Comparison of ENCODE assay signal across 13 cellular contexts in the genomic region with DNA sequence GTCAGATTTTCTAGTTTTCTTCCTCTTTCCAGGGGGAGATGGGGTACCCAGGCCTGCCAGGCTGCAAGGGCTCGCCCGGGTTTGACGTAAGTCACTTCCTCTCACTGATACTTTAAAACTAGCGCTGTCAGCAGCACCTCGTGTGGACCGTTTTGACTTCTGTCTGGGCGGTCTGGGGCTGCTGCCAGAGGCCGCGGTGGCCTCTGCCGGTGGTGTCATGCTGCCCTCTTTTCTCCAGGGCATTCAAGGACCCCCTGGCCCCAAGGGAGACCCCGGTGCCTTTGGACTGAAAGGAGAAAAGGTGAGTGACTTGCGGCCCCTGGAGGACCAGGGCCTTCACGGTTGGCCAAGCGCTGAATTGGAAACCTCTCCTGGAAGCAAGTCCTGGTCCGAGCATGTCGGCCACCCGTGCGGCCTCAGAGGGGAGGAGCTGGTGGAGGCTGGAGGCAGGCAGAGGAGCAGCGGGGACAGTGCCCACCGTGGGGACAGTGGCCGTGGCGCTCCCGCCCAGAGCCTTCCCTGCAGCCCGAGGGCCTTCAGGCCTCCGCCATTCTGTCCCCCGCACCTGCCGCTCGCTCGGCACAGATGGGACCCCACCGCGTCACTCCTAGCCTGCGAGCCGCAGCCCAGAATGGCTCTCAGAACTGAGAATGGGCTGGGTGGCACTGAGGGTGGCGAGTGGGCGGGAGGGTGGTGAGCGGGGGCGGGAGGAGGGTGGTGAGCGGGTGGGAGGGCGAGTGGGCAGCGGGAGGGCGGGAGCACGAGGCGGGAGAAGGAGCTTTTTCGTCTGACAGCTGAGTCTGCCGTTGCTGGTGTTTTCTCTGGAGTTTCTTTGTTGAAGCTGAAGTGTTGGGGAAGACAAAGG. TPM values are rescaled to one million over a fixed set of nuclear protein-coding genes. Genes with fewer than 3 reads are reported as not detected.
DNase-seq lines count a peak whose midpoint lies in the region; ATAC-seq, FAIRE-seq and TF ChIP-seq lines count a peak whose summit lies in the region.
"Had no signal": no experiment of that assay in that cellular context is flagged by ENCODE, and none has a peak within 500 bp of the region (broad histone marks: within the 10 kb centered on the region; RNA-seq: fewer than 3 reads in every experiment).

No MANE protein-coding gene starts in this region.

- no peak overlapping the region for H2BK5ac ChIP-seq in mesenchymal stem cell (ENCODE audit: low read depth, low read length, poor library complexity, severe bottlenecking)

- H3K27me3 ChIP-seq in K562 (ENCODE audit: control insufficient read depth in 2 of 2, insufficient read depth in 2 of 2, low read length in 2 of 2) (peaks cover 59 to 84% of the 10 kb centered on the region in 2 experiments), mesenchymal stem cell (ENCODE audit: control insufficient read depth in 1 of 2, insufficient read depth in 1 of 2, low read length in 2 of 2) (no peaks in the 10 kb centered on the region), thyroid gland (no peaks in the 10 kb centered on the region), A673 (replicated peaks; ENCODE audit: insufficient read depth, low read depth, low read length, poor library complexity) (no peaks in the 10 kb centered on the region)
- H3K27me3 ChIP-seq: SJSA1 had no signal

- peaks cover 14% of the 10 kb centered on the region; the same call in 1 of the 2 replicates for H4K20me1 ChIP-seq in K562 (replicated peaks; ENCODE audit: control insufficient read depth, insufficient read depth, low read length)

- in situ Hi-C loops in K562 (cut with MboI) = no loop called here

- H3K79me1 ChIP-seq in mesenchymal stem cell (replicated peaks; ENCODE audit: low read length, poor library complexity, severe bottlenecking) = peaks cover 38% of the 10 kb centered on the region

- H3K4me2 ChIP-seq in K562 (ENCODE audit: insufficient read depth, low read length) = no peak overlapping the region
- no peak overlapping the region for H3K4me2 ChIP-seq in mesenchymal stem cell (ENCODE audit: low read length, poor library complexity, severe bottlenecking)

- FAIRE-seq in K562 (lab: Jason Lieb, UNC) = no peak

- H3K4ac ChIP-seq in mesenchymal stem cell (ENCODE audit: low read depth in 1 of 2, low read length in 2 of 2) = no peak overlapping the region

- POLR2A ChIA-PET in K562 (lab: Yijun Ruan, JAX) (no interaction called here), A673 (lab: Charles Lee; ENCODE audit: low non-redundant PET) (no interaction called here)

- H2BK12ac ChIP-seq in mesenchymal stem cell (ENCODE audit: low read length in 2 of 2) = no peak overlapping the region

- H3K9ac ChIP-seq in K562 (ENCODE audit: insufficient read depth in 1 of 2, low read depth in 2 of 2, low read length in 2 of 2) (no peak overlapping the region; a peak in 1 of 4 replicates), mesenchymal stem cell (ENCODE audit: low read length) (peak overlapping the region; percentile 87)

- H3K4me1 ChIP-seq in K562 (replicated peaks in 1 of 2; ENCODE audit: control insufficient read depth in 2 of 2, insufficient read depth in 2 of 2, low read length in 2 of 2) = peaks cover 0 to 61% of the 10 kb centered on the region in 2 experiments; a peak in 2 of 5 replicates
- peaks cover 25% of the 10 kb centered on the region for H3K4me1 ChIP-seq in mesenchymal stem cell (ENCODE audit: control insufficient read depth, insufficient read depth, low read depth, low read length)
- no peaks in the 10 kb centered on the region for H3K4me1 ChIP-seq in thyroid gland
- no peaks in the 10 kb centered on the region for H3K4me1 ChIP-seq in A673 (ENCODE audit: insufficient read depth, low read length, poor library complexity, severe bottlenecking)
- H3K4me1 ChIP-seq: SJSA1 had no signal

- no peak overlapping the region for H3K4me3 ChIP-seq in K562
- H3K4me3 ChIP-seq in mesenchymal stem cell (ENCODE audit: insufficient read depth in 1 of 2, low read depth in 1 of 2, low read length in 2 of 2) = peak overlapping the region in 1 of 2 experiments; percentile 60
- no peak overlapping the region for H3K4me3 ChIP-seq in thyroid gland (replicated peaks in 1 of 3)
- H3K4me3 ChIP-seq in A673 (ENCODE audit: low read depth, low read length, poor library complexity, severe bottlenecking) = no peak overlapping the region
- H3K4me3 ChIP-seq: SJSA1 had no signal

- no peak overlapping the region for H4K91ac ChIP-seq in mesenchymal stem cell (ENCODE audit: low read length)

- H3K9me3 ChIP-seq in K562 (replicated peaks; ENCODE audit: control insufficient read depth, insufficient read depth, low read depth, low read length) (no peaks in the 10 kb centered on the region), mesenchymal stem cell (ENCODE audit: control insufficient read depth, low read length) (no peaks in the 10 kb centered on the region), thyroid gland (no peaks in the 10 kb centered on the region), A673 (ENCODE audit: low read depth, low read length, poor library complexity, severe bottlenecking) (no peaks in the 10 kb centered on the region)
- H3K9me3 ChIP-seq: SJSA1 had no signal

- no peak overlapping the region for H2AFZ ChIP-seq in K562 (ENCODE audit: low read depth, low read length)
- no peak overlapping the region for H2AFZ ChIP-seq in mesenchymal stem cell (ENCODE audit: low read depth, low read length)

- no peaks in the 10 kb centered on the region for H3K9me1 ChIP-seq in K562 (ENCODE audit: control insufficient read depth, insufficient read depth, low read length)

- H2BK120ac ChIP-seq in mesenchymal stem cell (ENCODE audit: low read depth, low read length) = no peak overlapping the region

- no peak overlapping the region for H3K14ac ChIP-seq in mesenchymal stem cell (ENCODE audit: low read length in 2 of 2)

- TF ChIP-seq CTCF in K562 (IDR thresholded peaks at IDR 0.05 in 2 of 3, conservative IDR thresholded peaks at IDR 0.05 in 1 of 3; ENCODE audit: insufficient read depth in 2 of 3, low read depth in 1 of 3, low read length in 3 of 3) (no peak), thyroid gland (IDR thresholded peaks at IDR 0.05) (no peak), A673 (conservative IDR thresholded peaks at IDR 0.05; ENCODE audit: low read depth, low read length) (no peak)

- H2AK5ac ChIP-seq in mesenchymal stem cell (ENCODE audit: low read length, severe bottlenecking) = no peak overlapping the region

- no peaks in the 10 kb centered on the region for H3K36me3 ChIP-seq in K562 (ENCODE audit: control insufficient read depth, insufficient read depth, low read length)
- peaks cover 88 to 94% of the 10 kb centered on the region in 2 experiments for H3K36me3 ChIP-seq in mesenchymal stem cell (ENCODE audit: control insufficient read depth in 1 of 2, insufficient read depth in 2 of 2, low read depth in 1 of 2, low read length in 2 of 2)
- H3K36me3 ChIP-seq in thyroid gland = peaks cover 9 to 18% of the 10 kb centered on the region in 2 donors
- no peaks in the 10 kb centered on the region for H3K36me3 ChIP-seq in A673 (ENCODE audit: insufficient read depth, low read length, poor library complexity, severe bottlenecking)

- DNase-seq in activated gamma-delta T cell treated with Interleukin-2 at 50 U/mL for 16 hours = peak; percentile 1
- DNase-seq in activated gamma-delta T cell (lab: John Stamatoyannopoulos, UW) = no peak
- DNase-seq in K562 (ENCODE audit: extremely low read depth in 1 of 4, low spot score in 3 of 4) = no peak
- DNase-seq in mesenchymal stem cell = no peak
- peak; percentile 37 to 52 for DNase-seq in thyroid gland
- DNase-seq in dermis blood vessel endothelial cell = no peak
- DNase-seq in A673 (ENCODE audit: low spot score) = no peak
- DNase-seq: DND-41, NCI-H146, NCI-H526 treated with DMSO at 0.1 percent for 48 hours had no signal

- TF ChIP-seq POLR2A in K562 (conservative IDR thresholded peaks at IDR 0.05) (no peak), thyroid gland (IDR thresholded peaks at IDR 0.05) (no peak)

- peak overlapping the region; percentile 60 for H2BK15ac ChIP-seq in mesenchymal stem cell (ENCODE audit: low read depth, poor library complexity, severe bottlenecking)

- CTCF ChIA-PET in K562 (lab: Yijun Ruan, JAX; ENCODE audit: low intra/inter-chr PET ratio) (no interaction called here), A673 (lab: Charles Lee) (no interaction called here)

- no peaks in the 10 kb centered on the region for H3K79me2 ChIP-seq in K562 (ENCODE audit: control insufficient read depth, insufficient read depth, low read length)

- intact Hi-C loops in K562 (cut with micrococcal nuclease) = no loop called here
- intact Hi-C loops in thyroid gland (cut with DNase I) = no loop called here
- intact Hi-C loops in A673 (cut with micrococcal nuclease; ENCODE audit: unreplicated experiment) = no loop called here

- ATAC-seq in K562 (no peak), HG02571 (IDR thresholded peaks at IDR 0.05; ENCODE audit: unreplicated experiment) (no peak)

- H3K27ac ChIP-seq in K562 (ENCODE audit: extremely low read depth, low read depth, low read length) = no peak overlapping the region
- no peak overlapping the region for H3K27ac ChIP-seq in mesenchymal stem cell (ENCODE audit: low read length, poor library complexity, severe bottlenecking)
- H3K27ac ChIP-seq in thyroid gland = no peak overlapping the region
- no peak overlapping the region for H3K27ac ChIP-seq in A673 (ENCODE audit: low read depth, low read length, poor library complexity, severe bottlenecking)
- H3K27ac ChIP-seq: SJSA1 had no signal

- no peak overlapping the region for H3K18ac ChIP-seq in mesenchymal stem cell (ENCODE audit: low read depth in 1 of 2, low read length in 2 of 2)

- no peak overlapping the region for H4K8ac ChIP-seq in mesenchymal stem cell (ENCODE audit: low read length)

- TF ChIP-seq EP300 in K562 (IDR thresholded peaks at IDR 0.05; ENCODE audit: low read length) = no peak

- H3K23ac ChIP-seq in mesenchymal stem cell (ENCODE audit: low read length in 2 of 2) = no peak overlapping the region

- BruUV-seq in K562 (replicated peaks; lab: Mats Ljungman, UMichigan) (no TSS peak), A673 (replicated peaks; lab: Mats Ljungman, UMichigan) (no TSS peak)

- WGBS in K562 (ENCODE audit: insufficient coverage, low coverage, missing lambda C conversion rate) = 5% methylated on average over 36 of the region's 45 CpGs
- WGBS in mesenchymal stem cell = 95% methylated on average over 33 of the region's 45 CpGs
- 54 to 77% methylated on average over 24 to 45 of the region's 45 CpGs for WGBS in thyroid gland, 2 donors

- TF ChIP-seq RAD21 in K562 (CRISPR knock-in tag; conservative IDR thresholded peaks at IDR 0.05 in 1 of 2, IDR thresholded peaks at IDR 0.05 in 1 of 2) = no peak

RNA-seq across cellular contexts. Expression of gene COL6A1, which starts 9.4 kb away (rescaled TPM):
- 0.32 and 1.5 TPM in 2 replicates for total RNA-seq in K562 (2011; cell fraction: chromatin; rRNA removed; ENCODE audit: low replicate concordance)
- 1.7 and 3.8 TPM in 2 replicates for total RNA-seq in K562 (2011; cell fraction: nucleolus; rRNA removed)
- total RNA-seq in K562 (2011; cell fraction: nucleoplasm; rRNA removed) = 1.2 and 1.4 TPM in 2 replicates
- total RNA-seq in K562 (2014; rRNA removed) (0.14 and 0.53 TPM in 2 replicates), K562 (2014; rRNA removed; fragmentation: Illumina TruSeq; extraction: Trizol) (0.13 TPM in 1 of 2 replicates, not detected in the other), K562 (2015; rRNA removed; fragmentation: Illumina TruSeq; extraction: Trizol) (0.04 and 0.14 TPM in 2 replicates), K562 (2021) (1.2 and 1.3 TPM in 2 replicates), thyroid gland (100 to 1,000 TPM in 3 of 4 donors, 10 to 100 TPM in 1; 96.1 to 213 (median 162) TPM), dermis blood vessel endothelial cell (8.5 and 32.7 TPM in 2 replicates), A673 (2021) (19.7 and 39.0 TPM in 2 replicates)
- polyA plus RNA-seq in K562 (2011; rRNA removed) (0.10 and 0.39 TPM in 2 replicates), K562 (2014; fragmentation: Illumina TruSeq; extraction: Trizol) (0.07 and 0.21 TPM in 2 replicates), K562 (2014; fragmentation: Nextera tagmentation; extraction: Ambion mirVana) (not detected), K562 (2014; rRNA removed) (0.50 and 0.76 TPM in 2 replicates)
- 0.21 and 0.48 TPM in 2 replicates for polyA plus RNA-seq in K562 (2011; cell fraction: cytosol; rRNA removed)
- polyA plus RNA-seq in K562 (2011; cell fraction: nucleus; rRNA removed) = 3.8 and 4.4 TPM in 2 replicates
- polyA plus RNA-seq in K562 (2012) = 0.57 and 1.5 TPM in 2 replicates
- not detected in 2 replicates for polyA minus RNA-seq in K562 (2011; rRNA and poly(A)+ RNA removed)
- polyA minus RNA-seq in K562 (2011; cell fraction: cytosol; rRNA and poly(A)+ RNA removed) = 1.5 TPM in 1 of 2 replicates, not detected in the other
- polyA minus RNA-seq in K562 (2011; cell fraction: nucleus; rRNA and poly(A)+ RNA removed) = 0.40 and 1.2 TPM in 2 replicates
- polyA plus RNA-seq in mesenchymal stem cell (2013, experiment 1 of 2) = 2,201 TPM
- 2,173 TPM for polyA plus RNA-seq in mesenchymal stem cell (2013, experiment 2 of 2)
- polyA plus RNA-seq: IgD-negative memory B cell had no signal

Comparison
In these comparisons a context has a peak if more than half of its experiments do, and no peak if none do; other contexts are left out.
1. DNase-seq: peak in activated gamma-delta T cell treated with Interleukin-2 at 50 U/mL for 16 hours (single experiment) and thyroid gland (2 of 2); none in activated gamma-delta T cell (single experiment), K562 (0 of 4), mesenchymal stem cell (single experiment), dermis blood vessel endothelial cell (single experiment) and A673 (single experiment).